8 cellular contexts compared by ENCODE assay signal in genomic region chr14:96104469-96105057, GRCh38.
DNase-seq lines count a peak whose midpoint lies in the region; ATAC-seq and TF ChIP-seq lines count a peak whose summit lies in the region.

No MANE protein-coding gene starts in this region.

- peaks cover 14% of the 10 kb centered on the region for H3K4me1 ChIP-seq in BLaER1
- no peaks in the 10 kb centered on the region for H3K4me1 ChIP-seq in mucosa of descending colon (ENCODE audit: low read depth)
- peaks cover 0 to 27% of the 10 kb centered on the region in 2 experiments; a peak in 1 of 4 replicates for H3K4me1 ChIP-seq in SK-N-SH (ENCODE audit: control insufficient read depth in 1 of 2, insufficient read depth in 2 of 2, low read depth in 1 of 2, low read length in 1 of 2)

- peak; percentile 85 for ATAC-seq in mucosa of descending colon
- ATAC-seq in CD4-positive, alpha-beta T cell (ENCODE audit: poor library complexity), result no peak

- TF ChIP-seq EP300 in SK-N-SH (IDR thresholded peaks at IDR 0.05; ENCODE audit: borderline replicate concordance in 1 of 2, low read depth in 1 of 2, low read length in 1 of 2), result no peak

- no peaks in the 10 kb centered on the region for H3K36me3 Mint-ChIP-seq in CD4-positive, alpha-beta T cell (ENCODE audit: low read depth)

- H3K4me3 ChIP-seq in BLaER1, result no peak overlapping the region
- H3K4me3 ChIP-seq in coronary artery, result no peak overlapping the region
- H3K4me3 ChIP-seq in mucosa of descending colon, result no peak overlapping the region
- no peak overlapping the region for H3K4me3 ChIP-seq in SK-N-SH (ENCODE audit: low read depth in 2 of 2, low read length in 1 of 2)

- H2AFZ ChIP-seq in SK-N-SH (ENCODE audit: low read depth), result no peak overlapping the region

- H3K4me1 Mint-ChIP-seq in CD4-positive, alpha-beta T cell (ENCODE audit: low read depth), result peaks cover 7% of the 10 kb centered on the region

- H3K27ac ChIP-seq in BLaER1, result no peak overlapping the region
- H3K27ac ChIP-seq in coronary artery, result peak overlapping the region in 1 of 2 donors; percentile 53
- no peak overlapping the region; a peak in 1 of 4 replicates for H3K27ac ChIP-seq in SK-N-SH (ENCODE audit: low read depth in 2 of 2, low read length in 1 of 2)
- no peak overlapping the region for H3K27ac ChIP-seq in CD4-positive, alpha-beta T cell (ENCODE audit: low read depth, low read length)

- peak; percentile 83 for DNase-seq in LHCN-M2 (ENCODE audit: low read depth)
- peak; percentile 82 for DNase-seq in coronary artery (ENCODE audit: low spot score)
- DNase-seq in mucosa of descending colon, result peak; percentile 81 to 87 (median 82)
- no peak for DNase-seq in SK-N-SH
- no peak for DNase-seq in CD4-positive, alpha-beta T cell
- DNase-seq in superior temporal gyrus (ENCODE audit: extremely low spot score), result no peak
- DNase-seq in OCI-M2 (lab: John Stamatoyannopoulos, UW; ENCODE audit: unreplicated experiment), result no peak

- CTCF ChIA-PET in SK-N-SH (lab: Yijun Ruan, JAX), result interaction anchor here (0.9 to 37.1 kb wide), 4 partner anchors 15 to 175 kb away, joined by 3 to 920 read pairs (median 254); no protein-coding TSS in a partner anchor
- CTCF ChIA-PET in CD4-positive, alpha-beta T cell (lab: Charles Lee), result no interaction called here

- H3K36me3 ChIP-seq in BLaER1 (no peaks in the 10 kb centered on the region), mucosa of descending colon (ENCODE audit: low read depth) (no peaks in the 10 kb centered on the region), SK-N-SH (replicated peaks in 1 of 2; ENCODE audit: control insufficient read depth in 1 of 2, insufficient read depth in 2 of 2, low read length in 1 of 2) (no peaks in the 10 kb centered on the region)

- H3K9me3 ChIP-seq in BLaER1 (no peaks in the 10 kb centered on the region), mucosa of descending colon (no peaks in the 10 kb centered on the region), SK-N-SH (no peaks in the 10 kb centered on the region)
- no peaks in the 10 kb centered on the region for H3K9me3 ChIP-seq in CD4-positive, alpha-beta T cell (ENCODE audit: control insufficient read depth, low read length)

- 74% methylated on average over 16 of the region's 19 CpGs for WGBS in SK-N-SH (ENCODE audit: low lambda C conversion rate)

- H4K20me1 ChIP-seq in BLaER1 (no peaks in the 10 kb centered on the region), SK-N-SH (ENCODE audit: insufficient read depth) (no peaks in the 10 kb centered on the region)

- H3K9ac ChIP-seq in BLaER1 (no peak overlapping the region), SK-N-SH (no peak overlapping the region)

- no peaks in the 10 kb centered on the region for H3K79me2 ChIP-seq in SK-N-SH (ENCODE audit: insufficient read depth)

- no peaks in the 10 kb centered on the region for H3K27me3 ChIP-seq in BLaER1
- H3K27me3 ChIP-seq in SK-N-SH (ENCODE audit: insufficient read depth), result no peaks in the 10 kb centered on the region
- H3K27me3 ChIP-seq in CD4-positive, alpha-beta T cell (ENCODE audit: control insufficient read depth, insufficient read depth, low read length), result no peaks in the 10 kb centered on the region

- POLR2A ChIA-PET in SK-N-SH (lab: Yijun Ruan, JAX), result no interaction called here
- POLR2A ChIA-PET in CD4-positive, alpha-beta T cell (lab: Charles Lee), result no interaction called here

- H3K4me2 ChIP-seq in BLaER1, result peak overlapping the region; percentile 32; the same call in 1 of the 2 replicates
- H3K4me2 ChIP-seq in SK-N-SH, result no peak overlapping the region

- no peak overlapping the region for H3K27ac Mint-ChIP-seq in CD4-positive, alpha-beta T cell

- no peak for TF ChIP-seq CTCF in coronary artery (IDR thresholded peaks at IDR 0.05)
- TF ChIP-seq CTCF in mucosa of descending colon (IDR thresholded peaks at IDR 0.05), result no peak
- no peak for TF ChIP-seq CTCF in SK-N-SH (IDR thresholded peaks at IDR 0.05)
- TF ChIP-seq CTCF in CD4-positive, alpha-beta T cell (IDR thresholded peaks at IDR 0.05), result no peak

- no peaks in the 10 kb centered on the region for H3K9me3 Mint-ChIP-seq in CD4-positive, alpha-beta T cell

- no peaks in the 10 kb centered on the region for H3K9me2 ChIP-seq in SK-N-SH

- H3K4me3 Mint-ChIP-seq in CD4-positive, alpha-beta T cell, result no peak overlapping the region

- H3K27me3 Mint-ChIP-seq in CD4-positive, alpha-beta T cell, result no peaks in the 10 kb centered on the region

- H3F3A ChIP-seq in SK-N-SH (replicated peaks; ENCODE audit: insufficient read depth), result no peaks in the 10 kb centered on the region

- intact Hi-C loops in mucosa of descending colon (cut with DNase I, micrococcal nuclease), result loop anchor here (10.0 kb wide), 2 partner anchors 60 to 320 kb away; no protein-coding TSS in a partner anchor
- intact Hi-C loops in CD4-positive, alpha-beta T cell (cut with DNase I, micrococcal nuclease), result loop anchor here in 1 of 2 experiments (5.0 kb wide), 1 partner anchor 92 kb away; no protein-coding TSS in a partner anchor

- TF ChIP-seq RAD21 in SK-N-SH (IDR thresholded peaks at IDR 0.05; ENCODE audit: low read length), result no peak

TF ChIP-seq in SK-N-SH, 30 proteins besides CTCF, POLR2A, EP300 and RAD21:
- no peak for TF ChIP-seq USF2 (IDR thresholded peaks at IDR 0.05; ENCODE audit: borderline replicate concordance, low read depth, low read length)
- TF ChIP-seq TAF1 (IDR thresholded peaks at IDR 0.05; ENCODE audit: borderline replicate concordance, low read depth, low read length), result no peak
- no peak for TF ChIP-seq YY1 (IDR thresholded peaks at IDR 0.05; ENCODE audit: low read depth)
- no peak for TF ChIP-seq FOXJ3 (CRISPR knock-in tag; IDR thresholded peaks at IDR 0.05)
- TF ChIP-seq GATA2 (CRISPR knock-in tag; IDR thresholded peaks at IDR 0.05), result no peak
- TF ChIP-seq SIN3A (IDR thresholded peaks at IDR 0.05; ENCODE audit: borderline replicate concordance, low read depth, low read length), result no peak
- TF ChIP-seq GABPA (IDR thresholded peaks at IDR 0.05; ENCODE audit: low read depth), result no peak
TF ChIP-seq in SK-N-SH: peak in this region for 0.

Comparison
In these comparisons a context has a peak if more than half of its experiments do, and no peak if none do; other contexts are left out.
1. DNase-seq: peak in LHCN-M2 (single experiment), coronary artery (single experiment) and mucosa of descending colon (3 of 3); none in SK-N-SH (single experiment), CD4-positive, alpha-beta T cell (0 of 10), superior temporal gyrus (single experiment) and OCI-M2 (single experiment).